In the genomic region with DNA sequence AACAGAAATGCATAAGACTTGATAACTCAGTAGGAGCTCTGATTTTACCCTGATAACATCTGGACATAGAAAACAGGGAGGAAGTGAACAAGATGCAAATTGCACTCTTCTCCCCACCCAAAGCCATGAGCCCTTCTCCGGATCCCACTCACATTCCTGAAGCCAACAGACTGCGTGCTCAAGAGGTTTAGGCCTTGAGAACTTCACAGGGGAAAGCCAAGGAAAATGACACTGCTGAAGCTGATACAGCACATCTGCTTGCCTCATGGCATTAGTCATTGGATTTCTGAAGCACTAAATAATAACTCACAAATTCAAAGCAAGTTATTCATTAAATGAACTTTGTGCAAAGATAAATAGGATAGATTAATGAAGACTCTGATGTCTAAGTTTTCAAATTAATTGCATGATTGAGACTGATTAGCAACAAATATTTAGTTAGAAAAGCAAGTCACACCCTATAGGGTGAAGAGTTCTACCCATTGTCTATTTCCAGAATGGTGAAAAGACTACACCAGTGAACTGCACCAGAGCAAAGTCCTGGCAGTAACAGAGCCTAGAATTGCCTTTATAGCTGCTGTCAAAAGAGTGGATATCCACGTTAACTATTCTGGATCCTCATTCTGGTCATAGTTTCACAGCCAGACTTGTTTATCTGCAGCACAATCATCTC, we compare ENCODE assay signal across 19 cellular contexts.
DNase-seq lines count a peak whose midpoint lies in the region; ATAC-seq, FAIRE-seq and TF ChIP-seq lines count a peak whose summit lies in the region.
"Had no signal": no experiment of that assay in that cellular context is flagged by ENCODE, and none has a peak within 500 bp of the region (broad histone marks: within the 10 kb centered on the region; RNA-seq: fewer than 3 reads in every experiment).

No MANE protein-coding gene starts in this region.

- H3K9ac ChIP-seq in endodermal cell (ENCODE audit: extremely low read depth, low read length, poor library complexity, severe bottlenecking), result no peak overlapping the region

- ATAC-seq in HG02938 (IDR thresholded peaks at IDR 0.05; ENCODE audit: unreplicated experiment), result no peak
- ATAC-seq: body of pancreas; effector memory CD8-positive, alpha-beta T cell had no signal

- FAIRE-seq in HTR-8/SVneo (lab: Jason Lieb, UNC), result no peak

- no peak overlapping the region for H3K27ac ChIP-seq in endodermal cell (ENCODE audit: low read depth, low read length)
- H3K27ac ChIP-seq: body of pancreas, RWPE1 had no signal

- 94 to 100% methylated on average over 2 to 3 of the region's 3 CpGs for WGBS in endodermal cell (ENCODE audit: insufficient coverage in 1 of 2, insufficient read length in 1 of 2), 2 experiments

- H3K4me1 Mint-ChIP-seq in glutamatergic neuron (ENCODE audit: low read depth, unreplicated experiment), result no peaks in the 10 kb centered on the region
- no peaks in the 10 kb centered on the region for H3K4me1 Mint-ChIP-seq in endodermal cell
- H3K4me1 Mint-ChIP-seq: B cell had no signal

- H3K9me3 Mint-ChIP-seq in glutamatergic neuron (ENCODE audit: unreplicated experiment) (no peaks in the 10 kb centered on the region), endodermal cell (peaks cover 33% of the 10 kb centered on the region)
- H3K9me3 Mint-ChIP-seq: type B pancreatic cell had no signal

- H3K9me3 ChIP-seq in endodermal cell (ENCODE audit: control insufficient read depth, low read length), result no peaks in the 10 kb centered on the region
- H3K9me3 ChIP-seq: body of pancreas had no signal

- no peak overlapping the region for H3K4me3 ChIP-seq in epithelial cell of proximal tubule (ENCODE audit: low read depth, low read length)
- H3K4me3 ChIP-seq in endodermal cell (ENCODE audit: low read length), result no peak overlapping the region
- H3K4me3 ChIP-seq: body of pancreas had no signal

- TF ChIP-seq CTCF in epithelial cell of proximal tubule (conservative IDR thresholded peaks at IDR 0.05; ENCODE audit: low read depth, low read length), result no peak
- TF ChIP-seq CTCF in glutamatergic neuron (IDR thresholded peaks at IDR 0.05; ENCODE audit: partially characterized antibody, unreplicated experiment), result no peak
- no peak for TF ChIP-seq CTCF in endodermal cell (conservative IDR thresholded peaks at IDR 0.05)

- H3K27me3 ChIP-seq in endodermal cell (ENCODE audit: control insufficient read depth, insufficient read depth, low read length, poor library complexity, severe bottlenecking), result no peaks in the 10 kb centered on the region
- H3K27me3 ChIP-seq: body of pancreas had no signal

- H3K27ac Mint-ChIP-seq in glutamatergic neuron (ENCODE audit: unreplicated experiment) (no peak overlapping the region), endodermal cell (no peak overlapping the region)
- H3K27ac Mint-ChIP-seq: B cell; effector memory CD8-positive, alpha-beta T cell; type B pancreatic cell had no signal

- peak; percentile 71 for DNase-seq in AG08396 (ENCODE audit: low spot score)
- DNase-seq in HTR-8/SVneo (ENCODE audit: insufficient read length, low spot score), result peak; percentile 20
- peak; percentile 73 for DNase-seq in epithelial cell of proximal tubule (ENCODE audit: low read depth)
- peak; percentile 36 for DNase-seq in left kidney (ENCODE audit: low read depth, low spot score)
- DNase-seq in NCI-H526 (lab: John Stamatoyannopoulos, UW), result no peak
- no peak for DNase-seq in glutamatergic neuron
- no peak for DNase-seq in endodermal cell
- DNase-seq: activated CD4-positive, alpha-beta T cell treated with anti-CD3 and anti-CD28 coated beads, Interleukin-2, amount 50 U/mL, for 4 hours; DMS79 treated with DMSO at 0.1 percent for 48 hours; effector memory CD8-positive, alpha-beta T cell; KBM-7; midbrain; NCI-H1436; NCI-H526 treated with DMSO at 0.1 percent for 48 hours had no signal

- H3K4me3 Mint-ChIP-seq in glutamatergic neuron (ENCODE audit: unreplicated experiment), result no peak overlapping the region
- no peak overlapping the region for H3K4me3 Mint-ChIP-seq in endodermal cell
- H3K4me3 Mint-ChIP-seq: B cell; effector memory CD8-positive, alpha-beta T cell; type B pancreatic cell had no signal

- H3K27me3 Mint-ChIP-seq in glutamatergic neuron (ENCODE audit: unreplicated experiment) (peaks cover 3% of the 10 kb centered on the region), endodermal cell (ENCODE audit: insufficient read depth) (no peaks in the 10 kb centered on the region)
- H3K27me3 Mint-ChIP-seq: B cell; effector memory CD8-positive, alpha-beta T cell; type B pancreatic cell had no signal

- H3K36me3 Mint-ChIP-seq in glutamatergic neuron (ENCODE audit: unreplicated experiment) (no peaks in the 10 kb centered on the region), endodermal cell (ENCODE audit: low read depth) (peaks cover 54% of the 10 kb centered on the region)
- H3K36me3 Mint-ChIP-seq: type B pancreatic cell had no signal

- no peaks in the 10 kb centered on the region for H3K4me1 ChIP-seq in endodermal cell (ENCODE audit: control insufficient read depth, insufficient read depth, low read length)
- H3K4me1 ChIP-seq: body of pancreas had no signal

- peaks cover 26% of the 10 kb centered on the region for H3K36me3 ChIP-seq in endodermal cell (ENCODE audit: control insufficient read depth, insufficient read depth, low read length)

Comparison
In these comparisons a context has a peak if more than half of its experiments do, and no peak if none do; other contexts are left out.
1. DNase-seq: peak in AG08396 (single experiment), HTR-8/SVneo (single experiment), epithelial cell of proximal tubule (single experiment) and left kidney (single experiment); none in NCI-H526 (0 of 2), glutamatergic neuron (single experiment) and endodermal cell (single experiment).